In genomic region chr7:98091061-98091460, GRCh38 we compare ENCODE assay signal across 1 cellular context.
TF ChIP-seq lines count a peak whose summit lies in the region.

No MANE protein-coding gene starts in this region.

TF ChIP-seq in IMR-90, 13 proteins besides CTCF, POLR2A, EP300 and RAD21 (continued from another document):
- TF ChIP-seq MAFK (IDR thresholded peaks at IDR 0.05; ENCODE audit: low read depth, low read length) (no peak), BHLHE40 (IDR thresholded peaks at IDR 0.05; ENCODE audit: low read depth, low read length) (no peak), SMC3 (IDR thresholded peaks at IDR 0.05; ENCODE audit: low read depth, low read length) (no peak), MAZ (IDR thresholded peaks at IDR 0.05; ENCODE audit: borderline replicate concordance, low read depth, low read length) (no peak), RFX5 (IDR thresholded peaks at IDR 0.05; ENCODE audit: low read depth, low read length) (no peak), NFE2L2 (IDR thresholded peaks at IDR 0.05; ENCODE audit: low read depth, low read length) (no peak), CHD1 (IDR thresholded peaks at IDR 0.05; ENCODE audit: low read depth, low read length) (no peak), RCOR1 (IDR thresholded peaks at IDR 0.05; ENCODE audit: insufficient replicate concordance, low read length) (no peak)
TF ChIP-seq in IMR-90: peak in this region for 0.
